In genomic region chr6:164258421-164258820, GRCh38 we compare ENCODE assay signal across 36 cellular contexts.
"Had no signal": no experiment of that assay in that cellular context is flagged by ENCODE, and none has a peak within 500 bp of the region (broad histone marks: within the 10 kb centered on the region; RNA-seq: fewer than 3 reads in every experiment).

No MANE protein-coding gene starts in this region.

- ATAC-seq: activated CD4-positive, alpha-beta T cell treated with anti-CD3 and anti-CD28 coated beads for 36 hours; activated CD4-positive, CD25-positive, alpha-beta regulatory T cell treated with anti-CD3 and anti-CD28 coated beads, Interleukin-2, amount 50 U/mL, for 24 hours; activated CD8-positive, alpha-beta memory T cell treated with anti-CD3 and anti-CD28 coated beads, Interleukin-2, amount 10 ng/mL, durations not matched to agents 7 days and 5 days; activated CD8-positive, alpha-beta T cell treated with anti-CD3 and anti-CD28 coated beads, Interleukin-2, amount 10 ng/mL, durations not matched to agents 7 days and 5 days; activated naive CD8-positive, alpha-beta T cell treated with anti-CD3 and anti-CD28 coated beads, Interleukin-2, amount 50 U/mL, for 24 hours; body of pancreas; effector memory CD8-positive, alpha-beta T cell; T-helper 17 cell had no signal

- H3K27ac ChIP-seq: adrenal gland, body of pancreas, epithelial cell of prostate, esophagus squamous epithelium, WERI-Rb-1 had no signal

- H3K36me3 Mint-ChIP-seq: activated CD4-positive, alpha-beta memory T cell treated with anti-CD3 and anti-CD28 coated beads for 36 hours; activated CD8-positive, alpha-beta memory T cell treated with anti-CD3 and anti-CD28 coated beads, Interleukin-2, amount 10 ng/mL, durations not matched to agents 7 days and 5 days; activated naive CD4-positive, alpha-beta T cell treated with anti-CD3 and anti-CD28 coated beads, Interleukin-2, amount 50 U/mL, for 24 hours; activated naive CD8-positive, alpha-beta T cell treated with anti-CD3 and anti-CD28 coated beads for 36 hours had no signal

- H3K4me1 Mint-ChIP-seq: activated B cell treated with CpG ODN at 0.5 μM for 24 hours; activated CD4-positive, alpha-beta T cell treated with anti-CD3 and anti-CD28 coated beads for 36 hours; activated CD4-positive, alpha-beta T cell treated with anti-CD3 and anti-CD28 coated beads, Interleukin-2, amount 10 ng/mL, durations not matched to agents 24 days and 14 days; activated CD8-positive, alpha-beta memory T cell treated with anti-CD3 and anti-CD28 coated beads, Interleukin-2, amount 10 ng/mL, durations not matched to agents 7 days and 5 days; activated naive CD4-positive, alpha-beta T cell treated with anti-CD3 and anti-CD28 coated beads, Interleukin-2, amount 50 U/mL, for 24 hours; activated naive CD8-positive, alpha-beta T cell treated with anti-CD3 and anti-CD28 coated beads for 36 hours; activated naive CD8-positive, alpha-beta T cell treated with anti-CD3 and anti-CD28 coated beads, Interleukin-2, amount 50 U/mL, for 24 hours; T-helper 17 cell had no signal

- DNase-seq: activated B cell treated with CpG ODN at 0.5 μM for 24 hours; activated CD4-positive, alpha-beta memory T cell treated with anti-CD3 and anti-CD28 coated beads for 36 hours; activated CD4-positive, alpha-beta T cell treated with anti-CD3 and anti-CD28 coated beads for 36 hours; activated CD4-positive, alpha-beta T cell treated with anti-CD3 and anti-CD28 coated beads, Interleukin-2, amount 10 ng/mL, durations not matched to agents 24 days and 14 days; activated CD8-positive, alpha-beta memory T cell treated with anti-CD3 and anti-CD28 coated beads, Interleukin-2, amount 10 ng/mL, durations not matched to agents 7 days and 5 days; activated CD8-positive, alpha-beta memory T cell treated with anti-CD3 and anti-CD28 coated beads, Interleukin-2, amount 50 U/mL, for 4 hours; activated CD8-positive, alpha-beta T cell treated with anti-CD3 and anti-CD28 coated beads, Interleukin-2, amount 10 ng/mL, durations not matched to agents 7 days and 5 days; activated effector memory CD4-positive, alpha-beta T cell treated with anti-CD3 and anti-CD28 coated beads, Interleukin-2, amount 50 U/mL, for 16 hours; activated naive CD4-positive, alpha-beta T cell treated with anti-CD3 and anti-CD28 coated beads for 36 hours; activated naive CD8-positive, alpha-beta T cell treated with anti-CD3 and anti-CD28 coated beads for 36 hours; activated naive CD8-positive, alpha-beta T cell treated with anti-CD3 and anti-CD28 coated beads, Interleukin-2, amount 50 U/mL, for 24 hours; activated T-cell treated with anti-CD3 and anti-CD28 coated beads, Interleukin-2, amount 50 U/mL, for 1 hour; activated T-cell treated with anti-CD3 and anti-CD28 coated beads, Interleukin-2, amount 50 U/mL, for 48 hours; adrenal gland; amygdala; aorta; body of pancreas; caudate nucleus; cortex of kidney; dermis blood vessel endothelial cell; effector CD4-positive, alpha-beta T cell; effector memory CD8-positive, alpha-beta T cell; esophagus squamous epithelium; glutamatergic neuron; T-helper 1 cell; T-helper 17 cell; T1000; WERI-Rb-1 had no signal

- H3K27ac Mint-ChIP-seq: activated B cell treated with CpG ODN at 0.5 μM for 24 hours; activated CD4-positive, alpha-beta memory T cell treated with anti-CD3 and anti-CD28 coated beads for 36 hours; activated CD4-positive, alpha-beta T cell treated with anti-CD3 and anti-CD28 coated beads for 36 hours; activated CD4-positive, alpha-beta T cell treated with anti-CD3 and anti-CD28 coated beads, Interleukin-2, amount 10 ng/mL, durations not matched to agents 24 days and 14 days; activated CD8-positive, alpha-beta memory T cell treated with anti-CD3 and anti-CD28 coated beads, Interleukin-2, amount 10 ng/mL, durations not matched to agents 7 days and 5 days; activated CD8-positive, alpha-beta T cell treated with anti-CD3 and anti-CD28 coated beads, Interleukin-2, amount 10 ng/mL, durations not matched to agents 7 days and 5 days; activated naive CD4-positive, alpha-beta T cell treated with anti-CD3 and anti-CD28 coated beads for 36 hours; activated naive CD4-positive, alpha-beta T cell treated with anti-CD3 and anti-CD28 coated beads, Interleukin-2, amount 50 U/mL, for 24 hours; activated naive CD8-positive, alpha-beta T cell treated with anti-CD3 and anti-CD28 coated beads for 36 hours; activated naive CD8-positive, alpha-beta T cell treated with anti-CD3 and anti-CD28 coated beads, Interleukin-2, amount 50 U/mL, for 24 hours; activated T-helper 1 cell treated with anti-CD3 and anti-CD28 coated beads, Interleukin-12 subunit alpha, Interleukin-12 subunit beta, Interleukin-2, Interleukin-4 antibody, amounts not matched to agents 30 ng/mL and 10 ng/mL and 1 ng/mL, durations not matched to agents 14 hours and 24 hours and 36 hours; activated T-helper 2 cell treated with anti-CD3 and anti-CD28 coated beads, Interferon-gamma antibody, Interleukin-2, Interleukin-4, amounts not matched to agents 10 μg/mL and 5 μg/mL and 100 μg/mL, durations not matched to agents 14 hours and 24 hours and 36 hours; effector memory CD8-positive, alpha-beta T cell; T-helper 17 cell; T-helper 2 cell treated with Interferon-gamma antibody and Interleukin-4, amounts not matched to agents 5 μg/mL and 100 μg/mL, for 36 hours had no signal

- FAIRE-seq: colon, endothelial cell of umbilical vein had no signal

- H3K27me3 Mint-ChIP-seq: activated B cell treated with CpG ODN at 0.5 μM for 24 hours; activated CD4-positive, alpha-beta memory T cell treated with anti-CD3 and anti-CD28 coated beads for 36 hours; activated CD4-positive, alpha-beta T cell treated with anti-CD3 and anti-CD28 coated beads for 36 hours; activated CD4-positive, alpha-beta T cell treated with anti-CD3 and anti-CD28 coated beads, Interleukin-2, amount 10 ng/mL, durations not matched to agents 24 days and 14 days; activated CD8-positive, alpha-beta memory T cell treated with anti-CD3 and anti-CD28 coated beads, Interleukin-2, amount 10 ng/mL, durations not matched to agents 7 days and 5 days; activated naive CD4-positive, alpha-beta T cell treated with anti-CD3 and anti-CD28 coated beads, Interleukin-2, amount 50 U/mL, for 24 hours; activated naive CD8-positive, alpha-beta T cell treated with anti-CD3 and anti-CD28 coated beads for 36 hours; activated naive CD8-positive, alpha-beta T cell treated with anti-CD3 and anti-CD28 coated beads, Interleukin-2, amount 50 U/mL, for 24 hours; effector memory CD8-positive, alpha-beta T cell; T-helper 17 cell had no signal

- H3K4me3 Mint-ChIP-seq: activated B cell treated with CpG ODN at 0.5 μM for 24 hours; activated CD4-positive, alpha-beta memory T cell treated with anti-CD3 and anti-CD28 coated beads for 36 hours; activated CD4-positive, alpha-beta T cell treated with anti-CD3 and anti-CD28 coated beads for 36 hours; activated CD4-positive, alpha-beta T cell treated with anti-CD3 and anti-CD28 coated beads, Interleukin-2, amount 10 ng/mL, durations not matched to agents 24 days and 14 days; activated CD8-positive, alpha-beta memory T cell treated with anti-CD3 and anti-CD28 coated beads, Interleukin-2, amount 10 ng/mL, durations not matched to agents 7 days and 5 days; activated CD8-positive, alpha-beta T cell treated with anti-CD3 and anti-CD28 coated beads, Interleukin-2, amount 10 ng/mL, durations not matched to agents 7 days and 5 days; activated naive CD4-positive, alpha-beta T cell treated with anti-CD3 and anti-CD28 coated beads for 36 hours; activated naive CD4-positive, alpha-beta T cell treated with anti-CD3 and anti-CD28 coated beads, Interleukin-2, amount 50 U/mL, for 24 hours; activated naive CD8-positive, alpha-beta T cell treated with anti-CD3 and anti-CD28 coated beads for 36 hours; activated naive CD8-positive, alpha-beta T cell treated with anti-CD3 and anti-CD28 coated beads, Interleukin-2, amount 50 U/mL, for 24 hours; activated T-helper 1 cell treated with anti-CD3 and anti-CD28 coated beads, Interleukin-12 subunit alpha, Interleukin-12 subunit beta, Interleukin-2, Interleukin-4 antibody, amounts not matched to agents 30 ng/mL and 10 ng/mL and 1 ng/mL, durations not matched to agents 14 hours and 24 hours and 36 hours; effector memory CD8-positive, alpha-beta T cell; T-helper 17 cell; T-helper 2 cell treated with Interferon-gamma antibody and Interleukin-4, amounts not matched to agents 5 μg/mL and 100 μg/mL, for 36 hours had no signal

- H3K9me3 Mint-ChIP-seq: activated CD4-positive, alpha-beta T cell treated with anti-CD3 and anti-CD28 coated beads, Interleukin-2, amount 10 ng/mL, durations not matched to agents 24 days and 14 days; activated naive CD4-positive, alpha-beta T cell treated with anti-CD3 and anti-CD28 coated beads, Interleukin-2, amount 50 U/mL, for 24 hours; activated naive CD8-positive, alpha-beta T cell treated with anti-CD3 and anti-CD28 coated beads for 36 hours; activated T-helper 1 cell treated with anti-CD3 and anti-CD28 coated beads, Interleukin-12 subunit alpha, Interleukin-12 subunit beta, Interleukin-2, Interleukin-4 antibody, amounts not matched to agents 30 ng/mL and 10 ng/mL and 1 ng/mL, durations not matched to agents 14 hours and 24 hours and 36 hours had no signal
